ENCODE assay signal across 2 cellular contexts in genomic region chr5:176624916-176625315, GRCh38.
A peak's percentile ranks its signal among the peaks of the same experiment; 100 is the strongest.
TF ChIP-seq lines count a peak whose summit lies in the region.

No MANE protein-coding gene starts in this region.

TF ChIP-seq in HEK293, 187 proteins besides CTCF, POLR2A, EP300 and RAD21:
- TF ChIP-seq ZIC2 (tag by site-specific recombination; IDR thresholded peaks at IDR 0.05) (peak; percentile 40; the same call in 1 of the 2 replicates), GLIS2 (tag by site-specific recombination; IDR thresholded peaks at IDR 0.05) (peak; percentile 55), ZNF529 (tag by site-specific recombination; IDR thresholded peaks at IDR 0.05; ENCODE audit: insufficient replicate concordance) (no peak), PRDM10 (tag by site-specific recombination; IDR thresholded peaks at IDR 0.05) (peak; percentile 81)

TF ChIP-seq in K562, 482 proteins besides CTCF, POLR2A, EP300 and RAD21:
- TF ChIP-seq PRDM10 (IDR thresholded peaks at IDR 0.05; ENCODE audit: partially characterized antibody), result peak; percentile 14
- TF ChIP-seq DMBX1 (CRISPR knock-in tag; IDR thresholded peaks at IDR 0.05; ENCODE audit: borderline replicate concordance), result no peak
